Comparison of ENCODE assay signal across 20 cellular contexts in the genomic region with DNA sequence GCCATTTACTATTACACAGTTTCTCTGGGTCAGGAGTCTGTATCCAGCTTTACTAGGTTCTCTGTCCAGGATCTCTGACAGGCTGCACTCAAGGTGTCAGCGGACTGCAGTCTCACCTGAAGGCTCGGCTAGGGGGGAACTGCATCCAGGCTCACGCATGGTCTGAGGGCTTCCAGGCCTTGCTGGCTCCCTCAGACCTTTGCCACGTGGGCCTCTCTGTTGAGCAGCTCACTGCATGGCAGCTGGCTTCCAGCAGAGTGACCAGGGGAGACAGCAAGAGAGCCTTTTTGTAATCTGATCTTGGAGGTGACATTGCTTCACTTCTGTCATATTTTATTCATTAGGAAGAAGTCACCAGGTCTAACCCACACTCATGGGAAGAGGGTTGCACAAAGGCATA.
DNase-seq lines count a peak whose midpoint lies in the region; TF ChIP-seq lines count a peak whose summit lies in the region.
"Had no signal": no experiment of that assay in that cellular context is flagged by ENCODE, and none has a peak within 500 bp of the region (broad histone marks: within the 10 kb centered on the region; RNA-seq: fewer than 3 reads in every experiment).

No MANE protein-coding gene starts in this region.

- H3K9me2 ChIP-seq in OCI-LY7 (ENCODE audit: insufficient read depth, low read length): no peaks in the 10 kb centered on the region

- H3K27me3 ChIP-seq in neural progenitor cell (no peaks in the 10 kb centered on the region), brain microvascular endothelial cell (replicated peaks) (no peaks in the 10 kb centered on the region)

- in situ Hi-C loops in brain microvascular endothelial cell (cut with HindIII; ENCODE audit: low pct_ligation_motif_present, low sequenced_read_pairs): no loop called here

- H3K9ac ChIP-seq in neural progenitor cell: no peak overlapping the region

- H3K4me1 Mint-ChIP-seq in glutamatergic neuron (ENCODE audit: low read depth, unreplicated experiment) (peaks cover 20% of the 10 kb centered on the region), neural progenitor cell (peaks cover 23% of the 10 kb centered on the region)
- H3K4me1 Mint-ChIP-seq: B cell had no signal

- DNase-seq in COLO668 (lab: John Stamatoyannopoulos, UW; ENCODE audit: unreplicated experiment) (peak; percentile 16), NCI-H69 (lab: John Stamatoyannopoulos, UW) (peak; percentile 14), glutamatergic neuron (peak; percentile 44), OCI-LY7 (ENCODE audit: low spot score) (no peak), neural progenitor cell (ENCODE audit: low spot score) (no peak), pons (ENCODE audit: low spot score) (no peak), brain microvascular endothelial cell (no peak)
- DNase-seq: CD8-positive, alpha-beta T cell; DMS153; DND-41; NCI-H1048; NCI-H1417; NCI-H187; NCI-H2081 treated with DMSO at 0.1 percent for 48 hours; NCI-H774; RPMI8226; SHP77 had no signal

- H3K9me3 Mint-ChIP-seq in glutamatergic neuron (ENCODE audit: unreplicated experiment) (peaks cover 6% of the 10 kb centered on the region), neural progenitor cell (peaks cover 18% of the 10 kb centered on the region)

- H3K79me2 ChIP-seq in OCI-LY7 (ENCODE audit: insufficient read depth, low read depth, low read length) (no peaks in the 10 kb centered on the region), neural progenitor cell (ENCODE audit: low read depth) (no peaks in the 10 kb centered on the region)

- TF ChIP-seq CTCF in HEK293 (tag by site-specific recombination; IDR thresholded peaks at IDR 0.05): no peak
- no peak for TF ChIP-seq CTCF in glutamatergic neuron (IDR thresholded peaks at IDR 0.05; ENCODE audit: partially characterized antibody, unreplicated experiment)
- no peak for TF ChIP-seq CTCF in OCI-LY7 (conservative IDR thresholded peaks at IDR 0.05; ENCODE audit: low read length)
- no peak for TF ChIP-seq CTCF in neural progenitor cell (IDR thresholded peaks at IDR 0.05)
- TF ChIP-seq CTCF in brain microvascular endothelial cell (IDR thresholded peaks at IDR 0.05; ENCODE audit: low read depth, low read length, missing control alignments): no peak

- POLR2A ChIA-PET in HEK293 (lab: Yijun Ruan, JAX) (no interaction called here), OCI-LY7 (lab: Charles Lee) (no interaction called here)

- intact Hi-C loops in OCI-LY7 (cut with micrococcal nuclease; ENCODE audit: unreplicated experiment): no loop called here

- no peaks in the 10 kb centered on the region for H3K36me3 ChIP-seq in HEK293 (ENCODE audit: control insufficient read depth in 2 of 2, insufficient read depth in 1 of 2, low read length in 2 of 2)
- H3K36me3 ChIP-seq in OCI-LY7 (ENCODE audit: insufficient read depth, low read length): no peaks in the 10 kb centered on the region
- no peaks in the 10 kb centered on the region for H3K36me3 ChIP-seq in neural progenitor cell
- H3K36me3 ChIP-seq in brain microvascular endothelial cell (replicated peaks): no peaks in the 10 kb centered on the region

- H4K20me1 ChIP-seq in OCI-LY7 (ENCODE audit: insufficient read depth, low read length) (no peaks in the 10 kb centered on the region), neural progenitor cell (ENCODE audit: low read depth) (no peaks in the 10 kb centered on the region)

- H3K36me3 Mint-ChIP-seq in glutamatergic neuron (ENCODE audit: unreplicated experiment): no peaks in the 10 kb centered on the region
- H3K36me3 Mint-ChIP-seq in neural progenitor cell: no peaks in the 10 kb centered on the region
- H3K36me3 Mint-ChIP-seq: CD8-positive, alpha-beta T cell had no signal

- H3K9me3 ChIP-seq in HEK293 (ENCODE audit: control insufficient read depth, insufficient read depth, low read depth, low read length) (no peaks in the 10 kb centered on the region), OCI-LY7 (ENCODE audit: low read length) (no peaks in the 10 kb centered on the region), neural progenitor cell (ENCODE audit: low read depth) (no peaks in the 10 kb centered on the region)

- no peak overlapping the region for H3K4me3 Mint-ChIP-seq in glutamatergic neuron (ENCODE audit: unreplicated experiment)
- no peak overlapping the region for H3K4me3 Mint-ChIP-seq in neural progenitor cell
- H3K4me3 Mint-ChIP-seq: B cell; CD8-positive, alpha-beta T cell had no signal

- H3K4me2 ChIP-seq in OCI-LY7 (ENCODE audit: low read length): no peak overlapping the region
- no peak overlapping the region for H3K4me2 ChIP-seq in neural progenitor cell

- H3K27me3 Mint-ChIP-seq in glutamatergic neuron (ENCODE audit: unreplicated experiment) (peaks cover 2% of the 10 kb centered on the region), neural progenitor cell (ENCODE audit: insufficient read depth, low read depth) (peaks cover 8% of the 10 kb centered on the region)

- CTCF ChIA-PET in HEK293 (lab: Yijun Ruan, JAX): no interaction called here
- CTCF ChIA-PET in OCI-LY7 (lab: Charles Lee; ENCODE audit: unreplicated experiment): no interaction called here

- no peak overlapping the region for H3K4me3 ChIP-seq in HEK293 (ENCODE audit: low read depth, low read length)
- H3K4me3 ChIP-seq in OCI-LY7 (ENCODE audit: low read depth, low read length, poor library complexity, severe bottlenecking): no peak overlapping the region
- no peak overlapping the region for H3K4me3 ChIP-seq in neural progenitor cell
- no peak overlapping the region for H3K4me3 ChIP-seq in brain microvascular endothelial cell (ENCODE audit: low read depth, low read length)

- no peak overlapping the region for H3K27ac ChIP-seq in HEK293 (ENCODE audit: extremely low read depth, low read depth, low read length)
- no peak overlapping the region for H3K27ac ChIP-seq in OCI-LY7 (ENCODE audit: low read depth, low read length, poor library complexity, severe bottlenecking)
- no peak overlapping the region for H3K27ac ChIP-seq in neural progenitor cell
- H3K27ac ChIP-seq in brain microvascular endothelial cell: no peak overlapping the region
- H3K27ac ChIP-seq: C4-2B had no signal

- H2AFZ ChIP-seq in OCI-LY7 (ENCODE audit: low read length): no peak overlapping the region
- H2AFZ ChIP-seq in neural progenitor cell (replicated peaks): no peak overlapping the region

- H3K27ac Mint-ChIP-seq in glutamatergic neuron (ENCODE audit: unreplicated experiment) (no peak overlapping the region), neural progenitor cell (no peak overlapping the region)
- H3K27ac Mint-ChIP-seq: B cell; CD8-positive, alpha-beta T cell had no signal

- H3K4me1 ChIP-seq in HEK293 (ENCODE audit: control insufficient read depth, insufficient read depth, low read length) (peaks cover 5% of the 10 kb centered on the region), OCI-LY7 (ENCODE audit: insufficient read depth, low read length, poor library complexity, severe bottlenecking) (no peaks in the 10 kb centered on the region), neural progenitor cell (no peaks in the 10 kb centered on the region)

- H3F3A ChIP-seq in neural progenitor cell (ENCODE audit: low read depth): no peaks in the 10 kb centered on the region

- no TSS peak for BruUV-seq in OCI-LY7 (replicated peaks; lab: Mats Ljungman, UMichigan)

TF ChIP-seq in HEK293, 187 proteins besides CTCF, POLR2A, EP300 and RAD21:
- TF ChIP-seq, protein P1, sequence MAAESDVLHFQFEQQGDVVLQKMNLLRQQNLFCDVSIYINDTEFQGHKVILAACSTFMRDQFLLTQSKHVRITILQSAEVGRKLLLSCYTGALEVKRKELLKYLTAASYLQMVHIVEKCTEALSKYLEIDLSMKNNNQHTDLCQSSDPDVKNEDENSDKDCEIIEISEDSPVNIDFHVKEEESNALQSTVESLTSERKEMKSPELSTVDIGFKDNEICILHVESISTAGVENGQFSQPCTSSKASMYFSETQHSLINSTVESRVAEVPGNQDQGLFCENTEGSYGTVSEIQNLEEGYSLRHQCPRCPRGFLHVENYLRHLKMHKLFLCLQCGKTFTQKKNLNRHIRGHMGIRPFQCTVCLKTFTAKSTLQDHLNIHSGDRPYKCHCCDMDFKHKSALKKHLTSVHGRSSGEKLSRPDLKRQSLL (tag by site-specific recombination; IDR thresholded peaks at IDR 0.05): no peak
- no peak for TF ChIP-seq TRIM28 (IDR thresholded peaks at IDR 0.05; ENCODE audit: borderline replicate concordance, low read length)
- TF ChIP-seq ZEB2 (tag by site-specific recombination; IDR thresholded peaks at IDR 0.05): no peak
- TF ChIP-seq ZFHX2 (tag by site-specific recombination; conservative IDR thresholded peaks at IDR 0.05): no peak
- peak; percentile 91 for TF ChIP-seq ZIC2 (tag by site-specific recombination; IDR thresholded peaks at IDR 0.05)

Comparison
In these comparisons a context has a peak if more than half of its experiments do, and no peak if none do; other contexts are left out.
1. DNase-seq: peak in COLO668 (single experiment), NCI-H69 (single experiment) and glutamatergic neuron (single experiment); none in OCI-LY7 (single experiment), neural progenitor cell (single experiment), pons (single experiment) and brain microvascular endothelial cell (single experiment).